ENCODE assay signal across 35 cellular contexts in genomic region chr6:164296411-164296810, GRCh38.
"Had no signal": no experiment of that assay in that cellular context is flagged by ENCODE, and none has a peak within 500 bp of the region (broad histone marks: within the 10 kb centered on the region; RNA-seq: fewer than 3 reads in every experiment).

No MANE protein-coding gene starts in this region.

- H3K4me1 Mint-ChIP-seq: activated naive CD8-positive, alpha-beta T cell treated with anti-CD3 and anti-CD28 coated beads for 36 hours; immature natural killer cell; mesothelial cell of epicardium; naive thymus-derived CD8-positive, alpha-beta T cell; stimulated activated naive B cell treated with anti-CD40 and anti-IgM and Interleukin-4, amounts not matched to agents 10 μg/mL and 1 μg/mL and 100 μg/mL, for 72 hours; T-helper 17 cell had no signal

- H3K36me3 ChIP-seq: adrenal gland, ascending aorta, heart left ventricle, right lobe of liver, stomach, thyroid gland, upper lobe of left lung, vagina, WERI-Rb-1 had no signal

- DNase-seq: activated CD4-positive, alpha-beta memory T cell treated with anti-CD3 and anti-CD28 coated beads for 36 hours; activated CD4-positive, alpha-beta T cell treated with anti-CD3 and anti-CD28 coated beads for 48 hours; activated CD8-positive, alpha-beta memory T cell treated with anti-CD3 and anti-CD28 coated beads, Interleukin-2, amount 50 U/mL, for 4 hours; activated effector memory CD4-positive, alpha-beta T cell treated with anti-CD3 and anti-CD28 coated beads, Interleukin-2, amount 50 U/mL, for 16 hours; activated naive CD4-positive, alpha-beta T cell treated with anti-CD3 and anti-CD28 coated beads for 36 hours; activated naive CD8-positive, alpha-beta T cell treated with anti-CD3 and anti-CD28 coated beads for 36 hours; activated T-cell treated with anti-CD3 and anti-CD28 coated beads, Interleukin-2, amount 50 U/mL, for 1 hour; adrenal gland; cerebellar nuclear complex; dorsolateral prefrontal cortex; effector memory CD4-positive, alpha-beta T cell; erythroblast; foreskin keratinocyte; heart left ventricle; hypothalamus; immature natural killer cell; kidney; left colon; mammary epithelial cell; naive thymus-derived CD8-positive, alpha-beta T cell; right lobe of liver; stimulated activated CD4-positive, alpha-beta T cell treated with anti-CD3 and anti-CD28 coated beads, Interleukin-15, amount 100 ng/mL, for 24 hours; stimulated activated CD4-positive, alpha-beta T cell treated with anti-CD3 and anti-CD28 coated beads, Interleukin-2, amount 100 ng/mL, for 24 hours; stimulated activated naive B cell treated with anti-CD40 and anti-IgM and Interleukin-4, amounts not matched to agents 10 μg/mL and 1 μg/mL and 100 μg/mL, for 72 hours; stomach; T-helper 17 cell; T1000; thyroid gland; upper lobe of left lung; WERI-Rb-1 had no signal

- H3K27me3 ChIP-seq: adrenal gland, ascending aorta, dorsolateral prefrontal cortex, foreskin keratinocyte, heart left ventricle, right lobe of liver, stomach, thyroid gland, upper lobe of left lung, vagina had no signal

- H3K4me3 Mint-ChIP-seq: activated CD4-positive, alpha-beta memory T cell treated with anti-CD3 and anti-CD28 coated beads for 36 hours; activated naive CD4-positive, alpha-beta T cell treated with anti-CD3 and anti-CD28 coated beads for 36 hours; activated naive CD8-positive, alpha-beta T cell treated with anti-CD3 and anti-CD28 coated beads for 36 hours; activated T-helper 1 cell treated with anti-CD3 and anti-CD28 coated beads, Interleukin-12 subunit alpha, Interleukin-12 subunit beta, Interleukin-2, Interleukin-4 antibody, amounts not matched to agents 30 ng/mL and 10 ng/mL and 1 ng/mL, durations not matched to agents 14 hours and 24 hours and 36 hours; immature natural killer cell; mesothelial cell of epicardium; naive thymus-derived CD8-positive, alpha-beta T cell; stimulated activated naive B cell treated with anti-CD40 and anti-IgM and Interleukin-4, amounts not matched to agents 10 μg/mL and 1 μg/mL and 100 μg/mL, for 72 hours; T-helper 17 cell had no signal

- H3K4me3 ChIP-seq: adrenal gland, ascending aorta, coronary artery, dorsolateral prefrontal cortex, heart left ventricle, right lobe of liver, stomach, thyroid gland, upper lobe of left lung, vagina had no signal

- H3K27me3 Mint-ChIP-seq: activated CD4-positive, alpha-beta memory T cell treated with anti-CD3 and anti-CD28 coated beads for 36 hours; activated naive CD8-positive, alpha-beta T cell treated with anti-CD3 and anti-CD28 coated beads for 36 hours; naive thymus-derived CD8-positive, alpha-beta T cell; stimulated activated naive B cell treated with anti-CD40 and anti-IgM and Interleukin-4, amounts not matched to agents 10 μg/mL and 1 μg/mL and 100 μg/mL, for 72 hours; T-helper 17 cell had no signal

- H3K36me3 Mint-ChIP-seq: activated CD4-positive, alpha-beta memory T cell treated with anti-CD3 and anti-CD28 coated beads for 36 hours; activated naive CD8-positive, alpha-beta T cell treated with anti-CD3 and anti-CD28 coated beads for 36 hours; immature natural killer cell; mesothelial cell of epicardium; naive thymus-derived CD8-positive, alpha-beta T cell; stimulated activated naive B cell treated with anti-CD40 and anti-IgM and Interleukin-4, amounts not matched to agents 10 μg/mL and 1 μg/mL and 100 μg/mL, for 72 hours had no signal

- H3K9me3 ChIP-seq: right lobe of liver, thyroid gland, vagina had no signal

- H3K9me3 Mint-ChIP-seq: activated naive CD4-positive, alpha-beta T cell treated with anti-CD3 and anti-CD28 coated beads for 36 hours had no signal

- H3K4me1 ChIP-seq: adrenal gland, ascending aorta, foreskin keratinocyte, heart left ventricle, right lobe of liver, stomach, thyroid gland, upper lobe of left lung, vagina had no signal

- H3K27ac Mint-ChIP-seq: activated CD4-positive, alpha-beta memory T cell treated with anti-CD3 and anti-CD28 coated beads for 36 hours; activated naive CD4-positive, alpha-beta T cell treated with anti-CD3 and anti-CD28 coated beads for 36 hours; activated naive CD8-positive, alpha-beta T cell treated with anti-CD3 and anti-CD28 coated beads for 36 hours; activated T-helper 1 cell treated with anti-CD3 and anti-CD28 coated beads, Interleukin-12 subunit alpha, Interleukin-12 subunit beta, Interleukin-2, Interleukin-4 antibody, amounts not matched to agents 30 ng/mL and 10 ng/mL and 1 ng/mL, durations not matched to agents 14 hours and 24 hours and 36 hours; immature natural killer cell; mesothelial cell of epicardium; naive thymus-derived CD8-positive, alpha-beta T cell; stimulated activated naive B cell treated with anti-CD40 and anti-IgM and Interleukin-4, amounts not matched to agents 10 μg/mL and 1 μg/mL and 100 μg/mL, for 72 hours; T-helper 17 cell had no signal

- H3K27ac ChIP-seq: adrenal gland, ascending aorta, coronary artery, dorsolateral prefrontal cortex, foreskin keratinocyte, heart left ventricle, right lobe of liver, stomach, thyroid gland, upper lobe of left lung, vagina, WERI-Rb-1 had no signal
